ENCODE assay signal across 8 cellular contexts in the genomic region with DNA sequence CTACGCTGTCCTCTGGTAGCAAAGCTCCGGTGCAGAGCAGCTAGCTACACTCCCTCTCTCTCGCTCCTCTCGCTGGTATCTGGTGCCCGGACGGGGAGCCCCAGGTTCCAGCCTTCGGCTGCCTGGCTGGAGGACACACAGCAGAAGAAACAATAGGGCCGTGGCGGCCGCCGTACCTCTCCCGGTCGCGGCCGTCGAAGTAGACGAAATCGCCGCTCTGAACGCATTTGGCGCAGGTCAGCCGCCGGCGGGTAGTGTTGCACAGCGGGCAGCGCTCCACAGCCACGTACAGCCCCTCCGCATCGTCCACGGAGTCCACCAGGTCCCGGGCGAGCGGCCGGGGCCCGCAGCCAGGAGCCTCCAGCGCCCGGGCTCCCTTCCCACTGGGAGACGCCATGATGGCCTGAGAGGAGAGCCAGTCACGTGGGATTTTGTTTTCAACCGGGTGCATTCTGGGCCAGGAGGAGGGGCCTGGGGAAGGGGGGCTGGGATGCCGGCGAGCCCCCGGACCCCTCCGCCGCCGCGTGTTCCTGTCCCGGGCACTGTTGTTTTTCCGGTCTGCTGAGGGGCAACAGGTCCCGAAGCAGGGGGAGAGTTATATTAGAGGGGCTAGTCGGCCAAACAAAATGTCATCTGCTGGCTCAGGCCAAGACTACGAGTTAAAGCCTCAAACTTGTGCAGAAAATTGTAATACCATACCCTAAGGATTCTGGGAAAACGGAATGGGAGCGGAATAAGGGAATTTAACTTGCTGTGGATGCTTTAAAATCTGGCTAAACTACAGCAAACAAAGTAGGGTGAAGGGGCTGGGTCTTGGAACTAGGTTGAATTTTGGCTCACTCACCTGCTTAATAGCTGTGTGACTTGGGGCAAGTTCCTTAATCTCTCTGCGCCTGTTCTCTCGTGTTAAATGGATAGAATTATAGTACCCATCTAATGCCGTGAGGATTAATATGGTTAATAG. TPM values are rescaled to one million over a fixed set of nuclear protein-coding genes. Genes with fewer than 3 reads are reported as not detected.
DNase-seq lines count a peak whose midpoint lies in the region; ATAC-seq and TF ChIP-seq lines count a peak whose summit lies in the region.

A gene with protein sequence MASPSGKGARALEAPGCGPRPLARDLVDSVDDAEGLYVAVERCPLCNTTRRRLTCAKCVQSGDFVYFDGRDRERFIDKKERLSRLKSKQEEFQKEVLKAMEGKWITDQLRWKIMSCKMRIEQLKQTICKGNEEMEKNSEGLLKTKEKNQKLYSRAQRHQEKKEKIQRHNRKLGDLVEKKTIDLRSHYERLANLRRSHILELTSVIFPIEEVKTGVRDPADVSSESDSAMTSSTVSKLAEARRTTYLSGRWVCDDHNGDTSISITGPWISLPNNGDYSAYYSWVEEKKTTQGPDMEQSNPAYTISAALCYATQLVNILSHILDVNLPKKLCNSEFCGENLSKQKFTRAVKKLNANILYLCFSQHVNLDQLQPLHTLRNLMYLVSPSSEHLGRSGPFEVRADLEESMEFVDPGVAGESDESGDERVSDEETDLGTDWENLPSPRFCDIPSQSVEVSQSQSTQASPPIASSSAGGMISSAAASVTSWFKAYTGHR (minus strand): TSS at position 405 of the 964 bp plus-strand sequence. CDS start 8 bp downstream, at position 397.

- peak within 1 kb of the TSS; percentile 87 for H3K4me3 Mint-ChIP-seq in activated naive CD8-positive, alpha-beta T cell treated with anti-CD3 and anti-CD28 coated beads, Interleukin-2, amount 50 U/mL, for 24 hours
- H3K4me3 Mint-ChIP-seq in progenitor cell of endocrine pancreas (ENCODE audit: low read depth), result peak within 1 kb of the TSS; percentile 89

- peaks cover 4% of the 10 kb centered on the region for H3K27me3 Mint-ChIP-seq in activated naive CD8-positive, alpha-beta T cell treated with anti-CD3 and anti-CD28 coated beads, Interleukin-2, amount 50 U/mL, for 24 hours
- H3K27me3 Mint-ChIP-seq in progenitor cell of endocrine pancreas, result no peaks in the 10 kb centered on the region

- peaks cover 10 to 25% (median 19%) of the 10 kb centered on the region in 4 donors for H3K4me1 ChIP-seq in upper lobe of left lung

- H3K36me3 Mint-ChIP-seq in activated naive CD8-positive, alpha-beta T cell treated with anti-CD3 and anti-CD28 coated beads, Interleukin-2, amount 50 U/mL, for 24 hours (ENCODE audit: low read depth), result no peaks in the 10 kb centered on the region
- H3K36me3 Mint-ChIP-seq in progenitor cell of endocrine pancreas (ENCODE audit: insufficient read depth), result no peaks in the 10 kb centered on the region

- intact Hi-C loops in left cardiac atrium (cut with DNase I), result loop anchor here in 1 of 2 donors (5.0 kb wide), 1 partner anchor 139 kb away; a partner anchor contains a TSS

- TF ChIP-seq CTCF in SU-DHL-6 (IDR thresholded peaks at IDR 0.05; ENCODE audit: insufficient read depth, low read length, poor library complexity, severe bottlenecking) (no peak), progenitor cell of endocrine pancreas (IDR thresholded peaks at IDR 0.05; ENCODE audit: unreplicated experiment) (no peak), upper lobe of left lung (IDR thresholded peaks at IDR 0.05) (peak in 1 of 6 experiments; percentile 8)

- no peaks in the 10 kb centered on the region for H3F3A ChIP-seq in SU-DHL-6 (ENCODE audit: insufficient read depth)

- no peaks in the 10 kb centered on the region; the same call in 1 of the 2 replicates for H3K79me2 ChIP-seq in SU-DHL-6 (ENCODE audit: insufficient read depth, low read length)

- H3K27ac ChIP-seq in SU-DHL-6 (ENCODE audit: low read depth, low read length) (no peak within 1 kb of the TSS), upper lobe of left lung (peak within 1 kb of the TSS; percentile 71 to 92 (median 79))

- TF ChIP-seq EP300 in upper lobe of left lung (IDR thresholded peaks at IDR 0.05), result no peak

- H3K36me3 ChIP-seq in SU-DHL-6 (ENCODE audit: low read length) (no peaks in the 10 kb centered on the region), upper lobe of left lung (peaks cover 0 to 2% (median 0%) of the 10 kb centered on the region in 4 donors)

- TF ChIP-seq POLR2A in GM10847 (IDR thresholded peaks at IDR 0.05; ENCODE audit: extremely low read depth, insufficient read length) (peak; percentile 67), upper lobe of left lung (IDR thresholded peaks at IDR 0.05) (peak in 3 of 4 donors; percentile 61 to 71 (median 64))

- H3K27me3 ChIP-seq in SU-DHL-6 (ENCODE audit: low read length), result no peaks in the 10 kb centered on the region
- H3K27me3 ChIP-seq in upper lobe of left lung, result no peaks in the 10 kb centered on the region

- H3K9me3 ChIP-seq in SU-DHL-6 (ENCODE audit: insufficient read depth, low read length) (no peaks in the 10 kb centered on the region), upper lobe of left lung (no peaks in the 10 kb centered on the region)

- H3K27ac Mint-ChIP-seq in activated naive CD8-positive, alpha-beta T cell treated with anti-CD3 and anti-CD28 coated beads, Interleukin-2, amount 50 U/mL, for 24 hours, result peak within 1 kb of the TSS; percentile 89
- H3K27ac Mint-ChIP-seq in progenitor cell of endocrine pancreas, result peak within 1 kb of the TSS; percentile 97

- H3K4me3 ChIP-seq in SU-DHL-6 (ENCODE audit: insufficient read depth, low read length, poor library complexity, severe bottlenecking) (peak within 1 kb of the TSS; percentile 89), upper lobe of left lung (peak within 1 kb of the TSS; percentile 70 to 93 (median 77))

- peak within 1 kb of the TSS; percentile 99 for H2AFZ ChIP-seq in SU-DHL-6 (ENCODE audit: low read depth, low read length, severe bottlenecking)

- no peaks in the 10 kb centered on the region for H3K9me3 Mint-ChIP-seq in activated naive CD8-positive, alpha-beta T cell treated with anti-CD3 and anti-CD28 coated beads, Interleukin-2, amount 50 U/mL, for 24 hours
- no peaks in the 10 kb centered on the region for H3K9me3 Mint-ChIP-seq in progenitor cell of endocrine pancreas (ENCODE audit: low read depth)

- peak within 1 kb of the TSS; percentile 76 for H3K4me2 ChIP-seq in SU-DHL-6 (ENCODE audit: low read depth, low read length, poor library complexity, severe bottlenecking)

- no peaks in the 10 kb centered on the region for H3K9me2 ChIP-seq in SU-DHL-6 (replicated peaks; ENCODE audit: insufficient read depth, low read length)

- DNase-seq in NCI-H1105 (lab: John Stamatoyannopoulos, UW) (peak; percentile 90), left cardiac atrium (peak; percentile 88), progenitor cell of endocrine pancreas (ENCODE audit: low spot score, unreplicated experiment) (peak; percentile 81), upper lobe of left lung (peak; percentile 84 to 92)
- DNase-seq in activated naive CD8-positive, alpha-beta T cell treated with anti-CD3 and anti-CD28 coated beads, Interleukin-2, amount 50 U/mL, for 24 hours, result peak; percentile 79

- ATAC-seq in HG02610 (IDR thresholded peaks at IDR 0.05; ENCODE audit: unreplicated experiment) (peak; percentile 97), left cardiac atrium (peak; percentile 99 to 100), upper lobe of left lung (ENCODE audit: low FRiP score in 2 of 2) (peak; percentile 96 to 100)
- peak; percentile 97 for ATAC-seq in activated naive CD8-positive, alpha-beta T cell treated with anti-CD3 and anti-CD28 coated beads, Interleukin-2, amount 50 U/mL, for 24 hours

- H4K20me1 ChIP-seq in SU-DHL-6 (ENCODE audit: low read depth, low read length), result no peaks in the 10 kb centered on the region

- H3K4me1 Mint-ChIP-seq in activated naive CD8-positive, alpha-beta T cell treated with anti-CD3 and anti-CD28 coated beads, Interleukin-2, amount 50 U/mL, for 24 hours, result peaks cover 30% of the 10 kb centered on the region
- peaks cover 13% of the 10 kb centered on the region for H3K4me1 Mint-ChIP-seq in progenitor cell of endocrine pancreas (ENCODE audit: low read depth)

- 6 to 13% methylated on average over 13 to 41 of the region's 57 CpGs for WGBS in upper lobe of left lung, 2 donors

- peak within 1 kb of the TSS; percentile 71 for H3K9ac ChIP-seq in SU-DHL-6 (ENCODE audit: low read length)

RNA-seq across cellular contexts. Expression of the gene that starts here (rescaled TPM):
- total RNA-seq in left cardiac atrium, result 1 to 10 TPM; 6.8 to 8.5 TPM
- 14.9 and 15.0 TPM in 2 replicates for total RNA-seq in progenitor cell of endocrine pancreas
- 10 to 100 TPM in 4 of 6 donors, 1 to 10 TPM in 2; 7.6 to 29.3 (median 11.1) TPM for total RNA-seq in upper lobe of left lung
